Comparison of ENCODE assay signal across 22 cellular contexts in the genomic region with DNA sequence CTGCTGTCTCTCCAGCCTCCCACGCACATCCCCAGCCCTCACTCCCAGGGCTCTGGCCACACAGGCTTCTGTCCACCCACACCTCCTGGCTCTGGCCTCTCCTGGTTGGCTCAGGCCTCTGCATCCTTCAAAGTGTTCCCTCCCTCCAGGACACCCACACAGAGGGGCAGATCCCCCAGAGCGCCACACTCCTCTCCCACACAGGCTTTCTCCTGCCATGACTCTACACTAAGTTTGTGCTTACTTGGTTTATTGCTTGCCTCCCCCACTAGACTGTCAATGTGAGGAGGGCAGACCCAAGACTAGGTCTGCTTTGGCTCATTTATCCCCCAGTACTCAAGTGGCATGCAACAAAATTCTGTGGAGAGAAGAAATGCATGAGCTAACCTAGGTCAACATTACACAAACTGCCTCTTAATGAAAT.
A peak's percentile ranks its signal among the peaks of the same experiment; 100 is the strongest.
DNase-seq lines count a peak whose midpoint lies in the region; ATAC-seq and TF ChIP-seq lines count a peak whose summit lies in the region.
"Had no signal": no experiment of that assay in that cellular context is flagged by ENCODE, and none has a peak within 500 bp of the region (broad histone marks: within the 10 kb centered on the region; RNA-seq: fewer than 3 reads in every experiment).

No MANE protein-coding gene starts in this region.

- H3K4me3 Mint-ChIP-seq in endodermal cell: no peak overlapping the region
- no peak overlapping the region for H3K4me3 Mint-ChIP-seq in endothelial cell (ENCODE audit: unreplicated experiment)
- H3K4me3 Mint-ChIP-seq: activated CD8-positive, alpha-beta memory T cell treated with anti-CD3 and anti-CD28 coated beads, Interleukin-2, amount 10 ng/mL, durations not matched to agents 7 days and 5 days; activated naive CD8-positive, alpha-beta T cell; CD4-positive, CD25-positive, alpha-beta regulatory T cell had no signal

- H3K27me3 Mint-ChIP-seq in endodermal cell (ENCODE audit: insufficient read depth): peaks cover 2% of the 10 kb centered on the region
- H3K27me3 Mint-ChIP-seq in endothelial cell (ENCODE audit: unreplicated experiment): peaks cover 10% of the 10 kb centered on the region

- peak overlapping the region; percentile 13 for H3K14ac ChIP-seq in neuronal stem cell (ENCODE audit: low read length)

- H3K79me1 ChIP-seq in neuronal stem cell (ENCODE audit: low read depth, low read length): no peaks in the 10 kb centered on the region

- DNase-seq in MG63 (peak; percentile 80), endodermal cell (no peak), neuronal stem cell (ENCODE audit: low spot score) (no peak), head of caudate nucleus (no peak), endothelial cell (ENCODE audit: low spot score) (no peak), sigmoid colon (no peak)
- DNase-seq: activated CD4-positive, alpha-beta T cell treated with anti-CD3 and anti-CD28 coated beads for 48 hours; activated CD8-positive, alpha-beta memory T cell treated with anti-CD3 and anti-CD28 coated beads, Interleukin-2, amount 10 ng/mL, durations not matched to agents 7 days and 5 days; caudate nucleus; CD4-positive, CD25-positive, alpha-beta regulatory T cell; Karpas-422; NCI-H1105; NCI-H2081; NCI-H510A treated with DMSO at 0.1 percent for 48 hours; small intestine; stimulated activated CD4-positive, alpha-beta T cell treated with anti-CD3 and anti-CD28 coated beads, Interleukin-4, amount 100 ng/mL, for 24 hours; T-helper 1 cell; uterus had no signal

- no peak overlapping the region for H3K4ac ChIP-seq in neuronal stem cell (ENCODE audit: low read length)

- H4K20me1 ChIP-seq in BLaER1 treated with 17β-estradiol and CSF1 and Interleukin-3, amounts not matched to agents 10 nM and 100 nM: no peaks in the 10 kb centered on the region

- intact Hi-C loops in head of caudate nucleus (cut with DNase I): no loop called here
- intact Hi-C loops in sigmoid colon (cut with DNase I): no loop called here

- no peak for TF ChIP-seq POLR2A in sigmoid colon (IDR thresholded peaks at IDR 0.05)

- H3K27ac Mint-ChIP-seq in endodermal cell (peak overlapping the region; percentile 64), endothelial cell (ENCODE audit: unreplicated experiment) (no peak overlapping the region)
- H3K27ac Mint-ChIP-seq: activated CD8-positive, alpha-beta memory T cell treated with anti-CD3 and anti-CD28 coated beads, Interleukin-2, amount 10 ng/mL, durations not matched to agents 7 days and 5 days; activated naive CD8-positive, alpha-beta T cell; CD4-positive, CD25-positive, alpha-beta regulatory T cell had no signal

- 60 to 86% methylated on average over 2 of the region's 2 CpGs for WGBS in endodermal cell (ENCODE audit: insufficient coverage in 1 of 2, insufficient read length in 1 of 2), 2 experiments
- WGBS in neuronal stem cell (ENCODE audit: extremely low coverage in 2 of 2, insufficient read length in 2 of 2, insufficient replicate concordance in 1 of 2), 2 donors: no CpG with 5 or more reads among the region's 2 CpGs
- WGBS in sigmoid colon, 2 donors: 78 to 88% methylated on average over 2 of the region's 2 CpGs

- TF ChIP-seq EP300 in sigmoid colon (IDR thresholded peaks at IDR 0.05): no peak

- no peaks in the 10 kb centered on the region for H3K9me3 Mint-ChIP-seq in endodermal cell
- H3K9me3 Mint-ChIP-seq in endothelial cell (ENCODE audit: unreplicated experiment): no peaks in the 10 kb centered on the region

- peaks cover 36 to 82% (median 57%) of the 10 kb centered on the region in 10 experiments for H3K4me1 ChIP-seq in BLaER1 treated with 17β-estradiol and CSF1 and Interleukin-3, amounts not matched to agents 10 nM and 100 nM
- no peaks in the 10 kb centered on the region for H3K4me1 ChIP-seq in endodermal cell (ENCODE audit: control insufficient read depth, insufficient read depth, low read length)
- peaks cover 8 to 22% of the 10 kb centered on the region in 2 donors for H3K4me1 ChIP-seq in neuronal stem cell (ENCODE audit: control insufficient read depth in 2 of 2, insufficient read depth in 1 of 2, low read depth in 1 of 2, low read length in 2 of 2)
- no peaks in the 10 kb centered on the region for H3K4me1 ChIP-seq in sigmoid colon

- H3K4me3 ChIP-seq in BLaER1 treated with 17β-estradiol and CSF1 and Interleukin-3, amounts not matched to agents 10 nM and 100 nM: no peak overlapping the region
- H3K4me3 ChIP-seq in MG63 (no peak overlapping the region), endodermal cell (ENCODE audit: low read length) (no peak overlapping the region), neuronal stem cell (ENCODE audit: low read length in 2 of 2) (no peak overlapping the region), sigmoid colon (no peak overlapping the region)
- H3K4me3 ChIP-seq: lung, uterus had no signal

- H3K9me3 ChIP-seq in BLaER1 treated with 17β-estradiol and CSF1 and Interleukin-3, amounts not matched to agents 10 nM and 100 nM (replicated peaks in 1 of 11): peaks cover 0 to 14% (median 10%) of the 10 kb centered on the region in 11 experiments; a peak in 12 of 22 replicates
- H3K9me3 ChIP-seq in MG63 (no peaks in the 10 kb centered on the region), endodermal cell (ENCODE audit: control insufficient read depth, low read length) (no peaks in the 10 kb centered on the region), neuronal stem cell (replicated peaks in 1 of 2; ENCODE audit: control insufficient read depth in 2 of 2, insufficient read depth in 1 of 2, low read depth in 1 of 2, low read length in 2 of 2) (no peaks in the 10 kb centered on the region), sigmoid colon (no peaks in the 10 kb centered on the region)
- H3K9me3 ChIP-seq: uterus had no signal

- peak overlapping the region in 7 of 11 experiments; percentile 18 to 89 (median 84); a peak in 12 of 22 replicates for H3K4me2 ChIP-seq in BLaER1 treated with 17β-estradiol and CSF1 and Interleukin-3, amounts not matched to agents 10 nM and 100 nM
- H3K4me2 ChIP-seq in neuronal stem cell (ENCODE audit: insufficient read depth, low read length, poor library complexity, severe bottlenecking): no peak overlapping the region

- H2AFZ ChIP-seq in neuronal stem cell (ENCODE audit: low read length): no peak overlapping the region

- TF ChIP-seq CTCF in endodermal cell (conservative IDR thresholded peaks at IDR 0.05) (no peak), endothelial cell (IDR thresholded peaks at IDR 0.05; ENCODE audit: unreplicated experiment) (no peak), sigmoid colon (IDR thresholded peaks at IDR 0.05) (no peak)

- peak overlapping the region in 5 of 11 experiments; percentile 1 to 83 (median 31); a peak in 8 of 22 replicates for H3K27ac ChIP-seq in BLaER1 treated with 17β-estradiol and CSF1 and Interleukin-3, amounts not matched to agents 10 nM and 100 nM
- no peak overlapping the region for H3K27ac ChIP-seq in endodermal cell (ENCODE audit: low read depth, low read length)
- no peak overlapping the region for H3K27ac ChIP-seq in neuronal stem cell (replicated peaks; ENCODE audit: low read length)
- no peak overlapping the region for H3K27ac ChIP-seq in sigmoid colon
- H3K27ac ChIP-seq: uterus had no signal

- peak overlapping the region; percentile 35 for H2BK12ac ChIP-seq in neuronal stem cell (ENCODE audit: low read length)

- H3K18ac ChIP-seq in neuronal stem cell (ENCODE audit: low read length): no peak overlapping the region

- no peaks in the 10 kb centered on the region for H3K36me3 Mint-ChIP-seq in endodermal cell (ENCODE audit: low read depth)
- H3K36me3 Mint-ChIP-seq in endothelial cell (ENCODE audit: low read depth, unreplicated experiment): peaks cover 9% of the 10 kb centered on the region
- H3K36me3 Mint-ChIP-seq: activated CD8-positive, alpha-beta memory T cell treated with anti-CD3 and anti-CD28 coated beads, Interleukin-2, amount 10 ng/mL, durations not matched to agents 7 days and 5 days; activated naive CD8-positive, alpha-beta T cell; CD4-positive, CD25-positive, alpha-beta regulatory T cell had no signal

- H3K27me3 ChIP-seq in BLaER1 treated with 17β-estradiol and CSF1 and Interleukin-3, amounts not matched to agents 10 nM and 100 nM: no peaks in the 10 kb centered on the region
- H3K27me3 ChIP-seq in MG63: no peaks in the 10 kb centered on the region
- H3K27me3 ChIP-seq in endodermal cell (ENCODE audit: control insufficient read depth, insufficient read depth, low read length, poor library complexity, severe bottlenecking): no peaks in the 10 kb centered on the region
- H3K27me3 ChIP-seq in neuronal stem cell (ENCODE audit: control insufficient read depth in 3 of 3, insufficient read depth in 3 of 3, low read depth in 1 of 3, low read length in 3 of 3): peaks cover 0 to 27% (median 0%) of the 10 kb centered on the region in 3 experiments
- no peaks in the 10 kb centered on the region for H3K27me3 ChIP-seq in sigmoid colon
- H3K27me3 ChIP-seq: uterus had no signal

- H2BK5ac ChIP-seq in neuronal stem cell (ENCODE audit: low read length): no peak overlapping the region

- no peak overlapping the region for H2AK5ac ChIP-seq in neuronal stem cell (ENCODE audit: low read depth, low read length)

- ATAC-seq in HG02571 (IDR thresholded peaks at IDR 0.05; ENCODE audit: unreplicated experiment): no peak
- ATAC-seq: activated CD8-positive, alpha-beta memory T cell treated with anti-CD3 and anti-CD28 coated beads, Interleukin-2, amount 10 ng/mL, durations not matched to agents 7 days and 5 days had no signal

- no peak overlapping the region for H4K8ac ChIP-seq in neuronal stem cell (ENCODE audit: low read depth, low read length)

- no peaks in the 10 kb centered on the region for H3K4me1 Mint-ChIP-seq in endodermal cell
- H3K4me1 Mint-ChIP-seq in endothelial cell (ENCODE audit: unreplicated experiment): peaks cover 17% of the 10 kb centered on the region

- no peak overlapping the region for H3K9ac ChIP-seq in BLaER1 treated with 17β-estradiol and CSF1 and Interleukin-3, amounts not matched to agents 10 nM and 100 nM
- H3K9ac ChIP-seq in endodermal cell (ENCODE audit: extremely low read depth, low read length, poor library complexity, severe bottlenecking) (no peak overlapping the region), neuronal stem cell (ENCODE audit: low read depth, low read length, poor library complexity) (no peak overlapping the region)

- H3K36me3 ChIP-seq in BLaER1 treated with 17β-estradiol and CSF1 and Interleukin-3, amounts not matched to agents 10 nM and 100 nM: no peaks in the 10 kb centered on the region
- H3K36me3 ChIP-seq in MG63: no peaks in the 10 kb centered on the region
- H3K36me3 ChIP-seq in endodermal cell (ENCODE audit: control insufficient read depth, insufficient read depth, low read length): no peaks in the 10 kb centered on the region
- H3K36me3 ChIP-seq in neuronal stem cell (replicated peaks in 1 of 2; ENCODE audit: control insufficient read depth in 2 of 2, insufficient read depth in 2 of 2, low read length in 2 of 2): no peaks in the 10 kb centered on the region
- no peaks in the 10 kb centered on the region for H3K36me3 ChIP-seq in sigmoid colon
- H3K36me3 ChIP-seq: uterus had no signal

- H2BK15ac ChIP-seq in neuronal stem cell (ENCODE audit: low read length): peak overlapping the region; percentile 51

- no peak overlapping the region for H3K23ac ChIP-seq in neuronal stem cell (ENCODE audit: low read depth, low read length, poor library complexity)

- H2BK120ac ChIP-seq in neuronal stem cell (ENCODE audit: low read depth, low read length): no peak overlapping the region

- H4K91ac ChIP-seq in neuronal stem cell (ENCODE audit: low read depth, low read length, poor library complexity): no peak overlapping the region
